ENCODE assay signal across 3 cellular contexts in genomic region chr20:45797955-45798354, GRCh38. TPM values are rescaled to one million over a fixed set of nuclear protein-coding genes. Genes with fewer than 3 reads are reported as not detected.
"Had no signal": no experiment of that assay in that cellular context is flagged by ENCODE, and none has a peak within 500 bp of the region (broad histone marks: within the 10 kb centered on the region; RNA-seq: fewer than 3 reads in every experiment).

No MANE protein-coding gene starts in this region.

RNA-seq across cellular contexts. Expression of gene WFDC3, which starts 6.3 kb away (rescaled TPM):
- total RNA-seq: subcutaneous adipose tissue, thoracic aorta, vagina had no signal

RNA-seq across cellular contexts. Expression of gene UBE2C, which starts 14.5 kb away (rescaled TPM):
- total RNA-seq: thoracic aorta had no signal

RNA-seq across cellular contexts. Expression of gene TNNC2, which starts 29.2 kb away (rescaled TPM):
- total RNA-seq: thoracic aorta, vagina had no signal
